In genomic region chr11:16904761-16905160, GRCh38 we compare ENCODE assay signal across 6 cellular contexts.
DNase-seq lines count a peak whose midpoint lies in the region; ATAC-seq and TF ChIP-seq lines count a peak whose summit lies in the region.
"Not testable (repeated sequence)": the region's sequence is repeated elsewhere in the genome, so short reads cannot be mapped to it uniquely, and the experiment has no call there.

No MANE protein-coding gene starts in this region.

- H3K4me1 ChIP-seq in A673 (ENCODE audit: insufficient read depth, low read length, poor library complexity, severe bottlenecking), result peaks cover 34% of the 10 kb centered on the region
- peaks cover 30% of the 10 kb centered on the region for H3K4me1 ChIP-seq in PC-3 (ENCODE audit: insufficient read depth, low read length)
- H3K4me1 ChIP-seq in mammary epithelial cell (ENCODE audit: insufficient read depth, low read length), result peaks cover 40% of the 10 kb centered on the region
- peaks cover 33% of the 10 kb centered on the region for H3K4me1 ChIP-seq in cardiac muscle cell (ENCODE audit: low read depth)
- peaks cover 52% of the 10 kb centered on the region for H3K4me1 ChIP-seq in left ventricle myocardium inferior

- H3K4me1 Mint-ChIP-seq in stimulated activated naive CD8-positive, alpha-beta T cell treated with anti-CD3 and anti-CD28 coated beads, Interleukin-15, Interleukin-2, amounts not matched to agents 100 ng/mL and 50 ng/mL, for 24 hours (ENCODE audit: low read depth), result peaks cover 60% of the 10 kb centered on the region

- not testable (repeated sequence) for H3K27me3 Mint-ChIP-seq in stimulated activated naive CD8-positive, alpha-beta T cell treated with anti-CD3 and anti-CD28 coated beads, Interleukin-15, Interleukin-2, amounts not matched to agents 100 ng/mL and 50 ng/mL, for 24 hours

- CTCF ChIA-PET in A673 (lab: Charles Lee); PC-3 (lab: Charles Lee): not testable (repeated sequence)
- CTCF ChIA-PET in mammary epithelial cell (lab: Charles Lee; ENCODE audit: low non-redundant PET), result interaction anchor here (0.9 kb wide), 1 partner anchor 20 kb away, joined by 4 read pairs; no protein-coding TSS in a partner anchor

- not testable (repeated sequence) for H3F3A ChIP-seq in PC-3 (ENCODE audit: low read length, unreplicated experiment)

- H3K4me2 ChIP-seq in PC-3 (ENCODE audit: low read length); mammary epithelial cell (ENCODE audit: insufficient read depth, low read depth, low read length): not testable (repeated sequence)

- in situ Hi-C loops in mammary epithelial cell (cut with MboI; ENCODE audit: low sequenced_read_pairs in 2 of 2), result not testable (repeated sequence)

- peak; percentile 64 for ATAC-seq in PC-3

- POLR2A ChIA-PET in A673 (lab: Charles Lee; ENCODE audit: low non-redundant PET); PC-3 (lab: Charles Lee; ENCODE audit: unreplicated experiment): not testable (repeated sequence)

- H3K79me2 ChIP-seq in PC-3 (ENCODE audit: low read length), result peaks cover 24% of the 10 kb centered on the region
- H3K79me2 ChIP-seq in mammary epithelial cell (ENCODE audit: insufficient read depth, low read length), result not testable (repeated sequence)

- dilution Hi-C loops in mammary epithelial cell (cut with HindIII; ENCODE audit: low sequenced_read_pairs), result not testable (repeated sequence)

- not testable (repeated sequence) for H2AFZ ChIP-seq in PC-3 (ENCODE audit: low read length); mammary epithelial cell (ENCODE audit: low read depth, low read length)

- not testable (repeated sequence) for TF ChIP-seq CTCF in A673 (conservative IDR thresholded peaks at IDR 0.05; ENCODE audit: low read depth, low read length); PC-3 (conservative IDR thresholded peaks at IDR 0.05; ENCODE audit: low read depth, low read length); mammary epithelial cell (conservative IDR thresholded peaks at IDR 0.05 in 1 of 2, IDR thresholded peaks at IDR 0.05 in 1 of 2; ENCODE audit: extremely low read depth in 1 of 2, insufficient read depth in 1 of 2, low read depth in 1 of 2, low read length in 2 of 2); cardiac muscle cell (IDR thresholded peaks at IDR 0.05; ENCODE audit: low read depth, low read length); left ventricle myocardium inferior (IDR thresholded peaks at IDR 0.05; ENCODE audit: borderline replicate concordance)

- H3K4me3 ChIP-seq in A673 (ENCODE audit: low read depth, low read length, poor library complexity, severe bottlenecking); PC-3 (ENCODE audit: low read length); mammary epithelial cell (replicated peaks in 1 of 3; ENCODE audit: insufficient read depth in 1 of 3, low read depth in 2 of 3, low read length in 3 of 3); cardiac muscle cell; left ventricle myocardium inferior: not testable (repeated sequence)

- H3K9me3 Mint-ChIP-seq in stimulated activated naive CD8-positive, alpha-beta T cell treated with anti-CD3 and anti-CD28 coated beads, Interleukin-15, Interleukin-2, amounts not matched to agents 100 ng/mL and 50 ng/mL, for 24 hours, result peaks cover 11% of the 10 kb centered on the region

- not testable (repeated sequence) for H4K20me1 ChIP-seq in PC-3 (ENCODE audit: low read length); mammary epithelial cell (ENCODE audit: insufficient read depth, low read length)

- not testable (repeated sequence) for H3K9me2 ChIP-seq in PC-3 (replicated peaks; ENCODE audit: low read length)

- 100% methylated on average over 2 of the region's 2 CpGs for WGBS in mammary epithelial cell (ENCODE audit: low coverage, missing lambda C conversion rate)

- H3K9ac ChIP-seq in PC-3 (ENCODE audit: low read length); mammary epithelial cell (ENCODE audit: insufficient read depth, low read length): not testable (repeated sequence)

- not testable (repeated sequence) for DNase-seq in A673 (ENCODE audit: low spot score); PC-3; mammary epithelial cell; cardiac muscle cell (ENCODE audit: low read depth in 1 of 2, low spot score in 1 of 2); left ventricle myocardium inferior

- intact Hi-C loops in A673 (cut with micrococcal nuclease; ENCODE audit: unreplicated experiment); PC-3 (cut with micrococcal nuclease); mammary epithelial cell (cut with micrococcal nuclease); left ventricle myocardium inferior (cut with micrococcal nuclease): not testable (repeated sequence)

- not testable (repeated sequence) for BruUV-seq in A673 (replicated peaks; lab: Mats Ljungman, UMichigan); PC-3 (replicated peaks; lab: Mats Ljungman, UMichigan); mammary epithelial cell (replicated peaks; lab: Mats Ljungman, UMichigan)

- H3K27ac ChIP-seq in A673 (ENCODE audit: low read depth, low read length, poor library complexity, severe bottlenecking) (peak overlapping the region; percentile 85), mammary epithelial cell (ENCODE audit: insufficient read depth, low read depth, low read length) (peak overlapping the region; percentile 20), cardiac muscle cell (peak overlapping the region; percentile 11), left ventricle myocardium inferior (replicated peaks) (peak overlapping the region; percentile 64)
- H3K27ac ChIP-seq in PC-3 (ENCODE audit: low read length), result not testable (repeated sequence)

- not testable (repeated sequence) for H3K4me3 Mint-ChIP-seq in stimulated activated naive CD8-positive, alpha-beta T cell treated with anti-CD3 and anti-CD28 coated beads, Interleukin-15, Interleukin-2, amounts not matched to agents 100 ng/mL and 50 ng/mL, for 24 hours

- H3K36me3 Mint-ChIP-seq in stimulated activated naive CD8-positive, alpha-beta T cell treated with anti-CD3 and anti-CD28 coated beads, Interleukin-15, Interleukin-2, amounts not matched to agents 100 ng/mL and 50 ng/mL, for 24 hours (ENCODE audit: low read depth), result peaks cover 25% of the 10 kb centered on the region

- not testable (repeated sequence) for H3K9me3 ChIP-seq in A673 (ENCODE audit: low read depth, low read length, poor library complexity, severe bottlenecking); PC-3 (ENCODE audit: low read length); mammary epithelial cell (replicated peaks; ENCODE audit: insufficient read depth, low read length); cardiac muscle cell (ENCODE audit: low read depth); left ventricle myocardium inferior (replicated peaks)

- H3K27me3 ChIP-seq in A673 (replicated peaks; ENCODE audit: insufficient read depth, low read depth, low read length, poor library complexity); PC-3 (ENCODE audit: low read length); mammary epithelial cell (ENCODE audit: insufficient read depth, low read length); cardiac muscle cell; left ventricle myocardium inferior (ENCODE audit: low read depth): not testable (repeated sequence)

- H3K27ac Mint-ChIP-seq in stimulated activated naive CD8-positive, alpha-beta T cell treated with anti-CD3 and anti-CD28 coated beads, Interleukin-15, Interleukin-2, amounts not matched to agents 100 ng/mL and 50 ng/mL, for 24 hours, result peak overlapping the region; percentile 26

- not testable (repeated sequence) for H3K36me3 ChIP-seq in A673 (ENCODE audit: insufficient read depth, low read length, poor library complexity, severe bottlenecking); PC-3 (ENCODE audit: low read depth, low read length); mammary epithelial cell (ENCODE audit: insufficient read depth, low read length); cardiac muscle cell; left ventricle myocardium inferior
